In genomic region chr13:99545979-99546378, GRCh38 we compare ENCODE assay signal across 20 cellular contexts.
"Had no signal": no experiment of that assay in that cellular context is flagged by ENCODE, and none has a peak within 500 bp of the region (broad histone marks: within the 10 kb centered on the region; RNA-seq: fewer than 3 reads in every experiment).

No MANE protein-coding gene starts in this region.

- H3K9me3 ChIP-seq: adrenal gland, left ventricle myocardium inferior, right atrium auricular region, testis, upper lobe of right lung had no signal

- H3K27ac ChIP-seq: adrenal gland, left ventricle myocardium inferior, right atrium auricular region, skin epidermis, testis, upper lobe of right lung had no signal

- H3K4me1 ChIP-seq: right atrium auricular region had no signal

- H3K4me3 ChIP-seq: adrenal gland, left ventricle myocardium inferior, right atrium auricular region, skin epidermis, testis, upper lobe of right lung had no signal

- DNase-seq: activated CD4-positive, alpha-beta T cell treated with anti-CD3 and anti-CD28 coated beads for 1 hour; activated CD4-positive, alpha-beta T cell treated with anti-CD3 and anti-CD28 coated beads, Interleukin-2, amount 50 U/mL, for 4 hours; activated naive CD4-positive, alpha-beta T cell treated with anti-CD3 and anti-CD28 coated beads, Interleukin-2, amount 50 U/mL, for 16 hours; activated T-cell treated with anti-CD3 and anti-CD28 coated beads for 4 hours; adrenal gland; foreskin fibroblast; glutamatergic neuron; hypothalamus; left ventricle myocardium inferior; nucleus accumbens; stimulated activated CD4-positive, alpha-beta T cell treated with anti-CD3 and anti-CD28 coated beads, Interleukin-15, amount 100 ng/mL, for 24 hours; stimulated activated CD4-positive, alpha-beta T cell treated with anti-CD3 and anti-CD28 coated beads, Interleukin-4, amount 100 ng/mL, for 1 hour; stimulated activated naive CD8-positive, alpha-beta T cell treated with anti-CD3 and anti-CD28 coated beads, Interleukin-15, Interleukin-2, amounts not matched to agents 100 U/mL and 50 U/mL, for 24 hours; T1000; testis; upper lobe of right lung had no signal

- FAIRE-seq: colon had no signal

- ATAC-seq: natural killer cell treated with Interleukin-12 subunit alpha and Interleukin-12 subunit beta and Interleukin-15 and Interleukin-18, amount 100 ng/mL, for 72 hours; stimulated activated naive CD8-positive, alpha-beta T cell treated with anti-CD3 and anti-CD28 coated beads, Interleukin-15, Interleukin-2, amounts not matched to agents 100 U/mL and 50 U/mL, for 24 hours; upper lobe of right lung had no signal

- H3K27me3 ChIP-seq: adrenal gland, right atrium auricular region, testis, upper lobe of right lung had no signal
